In genomic region chr2:195413944-195414343, GRCh38 we compare ENCODE assay signal across 18 cellular contexts.
DNase-seq lines count a peak whose midpoint lies in the region; ATAC-seq, FAIRE-seq and TF ChIP-seq lines count a peak whose summit lies in the region.
"Had no signal": no experiment of that assay in that cellular context is flagged by ENCODE, and none has a peak within 500 bp of the region (broad histone marks: within the 10 kb centered on the region; RNA-seq: fewer than 3 reads in every experiment).

No MANE protein-coding gene starts in this region.

- no peaks in the 10 kb centered on the region for H3K9me3 Mint-ChIP-seq in T-cell
- H3K9me3 Mint-ChIP-seq: CD4-positive, CD25-positive, alpha-beta regulatory T cell had no signal

- no peaks in the 10 kb centered on the region for H3K9me1 ChIP-seq in K562 (ENCODE audit: control insufficient read depth, insufficient read depth, low read length)

- H3K4me3 ChIP-seq in DND-41 (ENCODE audit: low read depth in 1 of 2, low read length in 2 of 2): no peak overlapping the region
- no peak overlapping the region for H3K4me3 ChIP-seq in Loucy (ENCODE audit: low read length, poor library complexity, severe bottlenecking)
- H3K4me3 ChIP-seq in K562: no peak overlapping the region
- H3K4me3 ChIP-seq in smooth muscle cell: no peak overlapping the region
- H3K4me3 ChIP-seq: GM12878, SJCRH30 had no signal

- no peak overlapping the region for H3K4me3 Mint-ChIP-seq in T-cell
- H3K4me3 Mint-ChIP-seq: CD4-positive, CD25-positive, alpha-beta regulatory T cell had no signal

- H4K20me1 ChIP-seq in DND-41 (ENCODE audit: insufficient read depth, low read length) (no peaks in the 10 kb centered on the region), Loucy (ENCODE audit: insufficient read depth, low read length, poor library complexity, severe bottlenecking) (no peaks in the 10 kb centered on the region), K562 (replicated peaks; ENCODE audit: control insufficient read depth, insufficient read depth, low read length) (no peaks in the 10 kb centered on the region), smooth muscle cell (ENCODE audit: low read depth) (no peaks in the 10 kb centered on the region)

- no peaks in the 10 kb centered on the region for H3K27me3 Mint-ChIP-seq in T-cell
- H3K27me3 Mint-ChIP-seq: CD4-positive, CD25-positive, alpha-beta regulatory T cell had no signal

- H3K27me3 ChIP-seq in DND-41 (ENCODE audit: insufficient read depth, low read length, poor library complexity) (no peaks in the 10 kb centered on the region), Loucy (ENCODE audit: insufficient read depth, low read length, poor library complexity, severe bottlenecking) (no peaks in the 10 kb centered on the region), K562 (ENCODE audit: control insufficient read depth in 2 of 2, insufficient read depth in 2 of 2, low read length in 2 of 2) (no peaks in the 10 kb centered on the region), smooth muscle cell (ENCODE audit: low read depth) (no peaks in the 10 kb centered on the region)
- H3K27me3 ChIP-seq: SJCRH30 had no signal

- BruUV-seq in K562 (replicated peaks; lab: Mats Ljungman, UMichigan): no TSS peak

- peak overlapping the region; percentile 56 for H3K27ac ChIP-seq in DND-41 (ENCODE audit: low read length)
- no peak overlapping the region; the same call in 2 of the 3 replicates for H3K27ac ChIP-seq in K562 (ENCODE audit: extremely low read depth, low read depth, low read length)
- H3K27ac ChIP-seq in smooth muscle cell (ENCODE audit: low read depth): peak overlapping the region; percentile 70
- H3K27ac ChIP-seq: SJCRH30 had no signal

- H3K4me1 Mint-ChIP-seq in T-cell: peaks cover 6 to 9% (median 7%) of the 10 kb centered on the region in 3 donors

- no peaks in the 10 kb centered on the region for H3K79me2 ChIP-seq in DND-41 (ENCODE audit: insufficient read depth, low read length)
- H3K79me2 ChIP-seq in Loucy (ENCODE audit: insufficient read depth, low read length): no peaks in the 10 kb centered on the region
- H3K79me2 ChIP-seq in K562 (ENCODE audit: control insufficient read depth, insufficient read depth, low read length): no peaks in the 10 kb centered on the region
- no peaks in the 10 kb centered on the region for H3K79me2 ChIP-seq in smooth muscle cell (ENCODE audit: low read depth)

- no peak for TF ChIP-seq EP300 in K562 (IDR thresholded peaks at IDR 0.05; ENCODE audit: low read length)

- no peak overlapping the region for H3K27ac Mint-ChIP-seq in T-cell

- H3K4me2 ChIP-seq in DND-41 (ENCODE audit: insufficient read depth, low read length) (no peak overlapping the region), Loucy (ENCODE audit: low read depth, low read length, poor library complexity, severe bottlenecking) (peak overlapping the region; percentile 37), K562 (ENCODE audit: insufficient read depth, low read length) (no peak overlapping the region), smooth muscle cell (no peak overlapping the region)

- H3K4me1 ChIP-seq in DND-41 (ENCODE audit: insufficient read depth, low read length) (peaks cover 18% of the 10 kb centered on the region), Loucy (ENCODE audit: insufficient read depth, low read length, poor library complexity, severe bottlenecking) (peaks cover 40% of the 10 kb centered on the region), K562 (replicated peaks in 1 of 2; ENCODE audit: control insufficient read depth in 2 of 2, insufficient read depth in 2 of 2, low read length in 2 of 2) (peaks cover 0 to 5% of the 10 kb centered on the region in 2 experiments; a peak in 3 of 5 replicates), smooth muscle cell (ENCODE audit: low read depth) (peaks cover 7% of the 10 kb centered on the region)
- H3K4me1 ChIP-seq: Caco-2, SJCRH30 had no signal

- H3K36me3 Mint-ChIP-seq in T-cell: no peaks in the 10 kb centered on the region
- H3K36me3 Mint-ChIP-seq: CD4-positive, CD25-positive, alpha-beta regulatory T cell had no signal

- ATAC-seq in DND-41 (ENCODE audit: insufficient read depth, low read depth) (peak; percentile 37; the same call in 2 of the 3 replicates), K562 (peak; percentile 63), T-cell (replicated peaks in 1 of 4) (no peak), HG03139 (IDR thresholded peaks at IDR 0.05; ENCODE audit: unreplicated experiment) (no peak), GM18867 (IDR thresholded peaks at IDR 0.05; ENCODE audit: unreplicated experiment) (no peak)
- ATAC-seq: GM12878, Panc1 had no signal

- H3K36me3 ChIP-seq in DND-41 (ENCODE audit: insufficient read depth, low read length) (no peaks in the 10 kb centered on the region), Loucy (ENCODE audit: insufficient read depth, low read length) (no peaks in the 10 kb centered on the region), K562 (ENCODE audit: control insufficient read depth, insufficient read depth, low read length) (no peaks in the 10 kb centered on the region), smooth muscle cell (ENCODE audit: low read depth) (no peaks in the 10 kb centered on the region)
- H3K36me3 ChIP-seq: SJCRH30 had no signal

- in situ Hi-C loops in K562 (cut with MboI): no loop called here

- H3K9me3 ChIP-seq in DND-41 (ENCODE audit: insufficient read depth, low read length, severe bottlenecking) (no peaks in the 10 kb centered on the region), Loucy (ENCODE audit: insufficient read depth, low read depth, low read length) (no peaks in the 10 kb centered on the region), K562 (replicated peaks; ENCODE audit: control insufficient read depth, insufficient read depth, low read depth, low read length) (no peaks in the 10 kb centered on the region), smooth muscle cell (replicated peaks; ENCODE audit: low read depth) (no peaks in the 10 kb centered on the region)
- H3K9me3 ChIP-seq: Caco-2, SJCRH30 had no signal

- intact Hi-C loops in K562 (cut with micrococcal nuclease): no loop called here

- POLR2A ChIA-PET in K562 (lab: Yijun Ruan, JAX) (interaction anchor here (0.7 to 1.0 kb wide), 2 partner anchors 8 to 1372 kb away, joined by 3 read pairs; no protein-coding TSS in a partner anchor), T-cell (lab: Charles Lee) (no interaction called here)

- WGBS in K562 (ENCODE audit: insufficient coverage, low coverage, missing lambda C conversion rate): 52% methylated on average over 2 of the region's 2 CpGs
- 81% methylated on average over 2 of the region's 2 CpGs for WGBS in smooth muscle cell (ENCODE audit: low lambda C conversion rate)

- H2AFZ ChIP-seq in DND-41 (ENCODE audit: low read depth, low read length) (peak overlapping the region; percentile 55), Loucy (ENCODE audit: low read length) (peak overlapping the region; percentile 64), K562 (ENCODE audit: low read depth, low read length) (peak overlapping the region; percentile 77), smooth muscle cell (ENCODE audit: low read depth) (no peak overlapping the region)

- no peak for TF ChIP-seq RAD21 in K562 (CRISPR knock-in tag; conservative IDR thresholded peaks at IDR 0.05 in 1 of 2, IDR thresholded peaks at IDR 0.05 in 1 of 2)

- DNase-seq in DND-41: no peak
- peak in 1 of 4 experiments; percentile 22 for DNase-seq in K562 (ENCODE audit: extremely low read depth in 1 of 4, low spot score in 3 of 4)
- no peak for DNase-seq in smooth muscle cell (lab: John Stamatoyannopoulos, UW; ENCODE audit: unreplicated experiment)
- no peak for DNase-seq in T-cell
- DNase-seq: AML-193; Caco-2; CD4-positive, CD25-positive, alpha-beta regulatory T cell; KG1; MM.1S; NCI-H146; NCI-H524 treated with DMSO at 0.1 percent for 48 hours; SJCRH30; T-helper 2 cell had no signal

- CTCF ChIA-PET in K562 (lab: Yijun Ruan, JAX; ENCODE audit: low intra/inter-chr PET ratio) (no interaction called here), T-cell (lab: Charles Lee) (interaction anchor here in 1 of 2 donors (0.6 kb wide), 1 partner anchor 918 kb away, joined by 3 read pairs; no protein-coding TSS in a partner anchor)

- H3K9ac ChIP-seq in DND-41 (ENCODE audit: low read depth, low read length) (no peak overlapping the region), Loucy (ENCODE audit: low read depth, low read length, poor library complexity, severe bottlenecking) (peak overlapping the region; percentile 24), K562 (ENCODE audit: insufficient read depth in 1 of 2, low read depth in 2 of 2, low read length in 2 of 2) (no peak overlapping the region; a peak in 1 of 4 replicates), smooth muscle cell (ENCODE audit: low read depth) (no peak overlapping the region)

- H3F3A ChIP-seq in Loucy (ENCODE audit: low read depth) (no peaks in the 10 kb centered on the region), smooth muscle cell (ENCODE audit: low read depth) (no peaks in the 10 kb centered on the region)

- TF ChIP-seq POLR2A in K562 (conservative IDR thresholded peaks at IDR 0.05): no peak

- FAIRE-seq in K562 (lab: Jason Lieb, UNC): peak; percentile 61
- FAIRE-seq: GM12878 had no signal

- no peaks in the 10 kb centered on the region for H3K9me2 ChIP-seq in Loucy (replicated peaks; ENCODE audit: low read depth, low read length)

- TF ChIP-seq CTCF in DND-41 (IDR thresholded peaks at IDR 0.05; ENCODE audit: borderline replicate concordance, extremely low read depth, low read length, poor library complexity, severe bottlenecking) (no peak), Loucy (conservative IDR thresholded peaks at IDR 0.05; ENCODE audit: low read length) (no peak), K562 (IDR thresholded peaks at IDR 0.05 in 2 of 3, conservative IDR thresholded peaks at IDR 0.05 in 1 of 3; ENCODE audit: insufficient read depth in 2 of 3, low read depth in 1 of 3, low read length in 3 of 3) (no peak), smooth muscle cell (IDR thresholded peaks at IDR 0.05; ENCODE audit: borderline replicate concordance, insufficient read depth, poor library complexity, severe bottlenecking) (no peak)

TF ChIP-seq in K562, 482 proteins besides CTCF, POLR2A, EP300 and RAD21 (continues in another document):
- TF ChIP-seq ZNF77 (CRISPR knock-in tag; IDR thresholded peaks at IDR 0.05) (no peak), ZEB2 (IDR thresholded peaks at IDR 0.05) (no peak), PTBP1 (IDR thresholded peaks at IDR 0.05; ENCODE audit: low read depth, low read length) (no peak), NFE2L1 (tag; IDR thresholded peaks at IDR 0.05; ENCODE audit: borderline replicate concordance, low read depth) (peak; percentile 76), ZNF316 (IDR thresholded peaks at IDR 0.05) (peak; percentile 84), BACH1 (tag; IDR thresholded peaks at IDR 0.05) (peak; percentile 46; the same call in 1 of the 2 replicates), ARID2 (IDR thresholded peaks at IDR 0.05) (no peak), ZKSCAN8 (CRISPR knock-in tag; IDR thresholded peaks at IDR 0.05) (no peak), ZNF766 (CRISPR knock-in tag; conservative IDR thresholded peaks at IDR 0.05) (no peak)
- TF ChIP-seq, protein P1, sequence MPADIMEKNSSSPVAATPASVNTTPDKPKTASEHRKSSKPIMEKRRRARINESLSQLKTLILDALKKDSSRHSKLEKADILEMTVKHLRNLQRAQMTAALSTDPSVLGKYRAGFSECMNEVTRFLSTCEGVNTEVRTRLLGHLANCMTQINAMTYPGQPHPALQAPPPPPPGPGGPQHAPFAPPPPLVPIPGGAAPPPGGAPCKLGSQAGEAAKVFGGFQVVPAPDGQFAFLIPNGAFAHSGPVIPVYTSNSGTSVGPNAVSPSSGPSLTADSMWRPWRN (IDR thresholded peaks at IDR 0.05; ENCODE audit: low read depth): no peak

Comparison
In these comparisons a context has a peak if more than half of its experiments do, and no peak if none do; other contexts are left out.
1. ATAC-seq: peak in DND-41 (single experiment) and K562 (single experiment); none in T-cell (0 of 4), HG03139 (single experiment) and GM18867 (single experiment).